ENCODE assay signal across 10 cellular contexts in the genomic region with DNA sequence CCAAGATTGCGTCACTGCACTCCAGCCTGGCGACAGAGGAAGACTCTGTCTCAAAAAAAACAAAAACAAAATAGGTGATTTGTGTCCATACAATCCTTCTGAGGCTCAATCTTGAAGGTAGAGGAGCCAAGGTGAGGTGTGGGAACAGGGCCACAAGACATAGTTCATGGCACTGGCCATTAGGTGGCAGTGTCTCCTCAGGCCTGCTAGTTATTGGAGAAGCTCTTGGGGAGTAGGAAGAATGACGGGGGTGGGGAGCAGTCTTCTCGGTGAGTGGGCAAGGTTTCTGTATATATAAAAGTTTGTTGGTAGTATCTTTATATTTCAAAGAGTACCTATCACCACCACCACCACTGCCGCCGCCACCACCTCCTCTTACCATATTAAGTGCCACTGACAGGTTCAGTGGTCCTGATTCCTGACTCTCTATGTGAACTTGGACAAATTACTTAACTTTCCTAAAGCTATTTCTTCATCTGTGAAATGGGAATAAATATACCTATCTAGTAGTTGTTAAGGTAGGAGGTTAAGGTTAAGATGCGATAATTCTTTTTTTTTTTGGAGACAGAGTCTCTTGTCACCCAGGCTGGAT. TPM values are rescaled to one million over a fixed set of nuclear protein-coding genes. Genes with fewer than 3 reads are reported as not detected.
DNase-seq lines count a peak whose midpoint lies in the region; ATAC-seq and TF ChIP-seq lines count a peak whose summit lies in the region.
"Had no signal": no experiment of that assay in that cellular context is flagged by ENCODE, and none has a peak within 500 bp of the region (broad histone marks: within the 10 kb centered on the region; RNA-seq: fewer than 3 reads in every experiment).

No MANE protein-coding gene starts in this region.

- peak; percentile 98 for ATAC-seq in HG02678 (IDR thresholded peaks at IDR 0.05; ENCODE audit: unreplicated experiment)
- peak; percentile 78 to 84 for ATAC-seq in naive thymus-derived CD8-positive, alpha-beta T cell

- no peak overlapping the region for H3K4me3 ChIP-seq in GM12875 (ENCODE audit: low read depth, low read length)
- H3K4me3 ChIP-seq: HAP-1 had no signal

- POLR2A ChIA-PET in naive thymus-derived CD8-positive, alpha-beta T cell (lab: Charles Lee), result interaction anchor here (1.2 kb wide), 1 partner anchor 23 kb away, joined by 3 read pairs; no protein-coding TSS in a partner anchor

- no peak overlapping the region for H3K4me3 Mint-ChIP-seq in endothelial cell (ENCODE audit: unreplicated experiment)
- peak overlapping the region in 2 of 10 donors; percentile 11 to 55 for H3K4me3 Mint-ChIP-seq in naive thymus-derived CD8-positive, alpha-beta T cell
- H3K4me3 Mint-ChIP-seq: stimulated activated naive CD8-positive, alpha-beta T cell treated with anti-CD3 and anti-CD28 coated beads, Interleukin-15, Interleukin-2, amounts not matched to agents 100 ng/mL and 50 ng/mL, for 24 hours had no signal

- DNase-seq in 8988T (peak; percentile 51), NCI-H1092 treated with DMSO at 0.1 percent for 48 hours (lab: John Stamatoyannopoulos, UW) (peak; percentile 4), endothelial cell (ENCODE audit: low spot score) (peak; percentile 64), superior temporal gyrus (ENCODE audit: extremely low spot score) (peak; percentile 71)
- DNase-seq in activated CD8-positive, alpha-beta memory T cell treated with anti-CD3 and anti-CD28 coated beads for 24 hours, result peak; percentile 78
- peak; percentile 46 to 83 (median 67) for DNase-seq in naive thymus-derived CD8-positive, alpha-beta T cell

- no peak overlapping the region for H3K27ac Mint-ChIP-seq in endothelial cell (ENCODE audit: unreplicated experiment)
- H3K27ac Mint-ChIP-seq in naive thymus-derived CD8-positive, alpha-beta T cell, result peak overlapping the region in 4 of 10 donors; percentile 5 to 70 (median 39)
- H3K27ac Mint-ChIP-seq: stimulated activated naive CD8-positive, alpha-beta T cell treated with anti-CD3 and anti-CD28 coated beads, Interleukin-15, Interleukin-2, amounts not matched to agents 100 ng/mL and 50 ng/mL, for 24 hours had no signal

- peak; percentile 85 for TF ChIP-seq CTCF in GM12875 (IDR thresholded peaks at IDR 0.05; ENCODE audit: borderline replicate concordance, insufficient read depth, low read depth, low read length)
- TF ChIP-seq CTCF in endothelial cell (IDR thresholded peaks at IDR 0.05; ENCODE audit: unreplicated experiment), result peak; percentile 60

- H3K36me3 Mint-ChIP-seq in endothelial cell (ENCODE audit: low read depth, unreplicated experiment), result peaks cover 10% of the 10 kb centered on the region
- H3K36me3 Mint-ChIP-seq in naive thymus-derived CD8-positive, alpha-beta T cell, result peaks cover 0 to 12% (median 2%) of the 10 kb centered on the region in 3 donors

- peaks cover 20% of the 10 kb centered on the region for H3K4me1 Mint-ChIP-seq in endothelial cell (ENCODE audit: unreplicated experiment)
- peaks cover 37 to 87% (median 74%) of the 10 kb centered on the region in 4 donors for H3K4me1 Mint-ChIP-seq in naive thymus-derived CD8-positive, alpha-beta T cell

- H3K9me3 Mint-ChIP-seq in endothelial cell (ENCODE audit: unreplicated experiment), result no peaks in the 10 kb centered on the region
- H3K9me3 Mint-ChIP-seq in naive thymus-derived CD8-positive, alpha-beta T cell, result no peaks in the 10 kb centered on the region
- H3K9me3 Mint-ChIP-seq: stimulated activated naive CD8-positive, alpha-beta T cell treated with anti-CD3 and anti-CD28 coated beads, Interleukin-15, Interleukin-2, amounts not matched to agents 100 ng/mL and 50 ng/mL, for 24 hours had no signal

- H3K27me3 Mint-ChIP-seq in endothelial cell (ENCODE audit: unreplicated experiment), result no peaks in the 10 kb centered on the region
- no peaks in the 10 kb centered on the region for H3K27me3 Mint-ChIP-seq in naive thymus-derived CD8-positive, alpha-beta T cell
- H3K27me3 Mint-ChIP-seq: stimulated activated naive CD8-positive, alpha-beta T cell treated with anti-CD3 and anti-CD28 coated beads, Interleukin-15, Interleukin-2, amounts not matched to agents 100 ng/mL and 50 ng/mL, for 24 hours had no signal

RNA-seq across cellular contexts. Expression of a gene that starts 24.0 kb away (rescaled TPM):
- 80.2 TPM for total RNA-seq in endothelial cell (ENCODE audit: unreplicated experiment)
- 10 to 100 TPM; 95.1 to 95.5 TPM for total RNA-seq in naive thymus-derived CD8-positive, alpha-beta T cell
- polyA plus RNA-seq in naive thymus-derived CD8-positive, alpha-beta T cell, result 100 to 1,000 TPM in 1 of 3 donors, 10 to 100 TPM in 2; 70.4 to 109 (median 72.9) TPM

Comparison
In these comparisons a context has a peak if more than half of its experiments do, and no peak if none do; other contexts are left out.
1. DNase-seq: peak in every context shown above with its lines; median percentile 78 in activated CD8-positive, alpha-beta memory T cell treated with anti-CD3 and anti-CD28 coated beads for 24 hours; 71 in superior temporal gyrus; 67 in naive thymus-derived CD8-positive, alpha-beta T cell; 64 in endothelial cell; 51 in 8988T; 4 in NCI-H1092 treated with DMSO at 0.1 percent for 48 hours.